1 cellular context compared by ENCODE assay signal in genomic region chr11:73596547-73596946, GRCh38.
TF ChIP-seq lines count a peak whose summit lies in the region.

No MANE protein-coding gene starts in this region.

TF ChIP-seq in IMR-90, 13 proteins besides CTCF, POLR2A, EP300 and RAD21 (continued from another document):
- TF ChIP-seq ELK1 (IDR thresholded peaks at IDR 0.05; ENCODE audit: borderline replicate concordance, low read depth, low read length) (no peak), MAFK (IDR thresholded peaks at IDR 0.05; ENCODE audit: low read depth, low read length) (no peak), MAZ (IDR thresholded peaks at IDR 0.05; ENCODE audit: borderline replicate concordance, low read depth, low read length) (no peak), CEBPB (IDR thresholded peaks at IDR 0.05; ENCODE audit: low read depth, low read length) (no peak), NFE2L2 (IDR thresholded peaks at IDR 0.05; ENCODE audit: low read depth, low read length) (no peak)
